Comparison of ENCODE assay signal across 8 cellular contexts in the genomic region with DNA sequence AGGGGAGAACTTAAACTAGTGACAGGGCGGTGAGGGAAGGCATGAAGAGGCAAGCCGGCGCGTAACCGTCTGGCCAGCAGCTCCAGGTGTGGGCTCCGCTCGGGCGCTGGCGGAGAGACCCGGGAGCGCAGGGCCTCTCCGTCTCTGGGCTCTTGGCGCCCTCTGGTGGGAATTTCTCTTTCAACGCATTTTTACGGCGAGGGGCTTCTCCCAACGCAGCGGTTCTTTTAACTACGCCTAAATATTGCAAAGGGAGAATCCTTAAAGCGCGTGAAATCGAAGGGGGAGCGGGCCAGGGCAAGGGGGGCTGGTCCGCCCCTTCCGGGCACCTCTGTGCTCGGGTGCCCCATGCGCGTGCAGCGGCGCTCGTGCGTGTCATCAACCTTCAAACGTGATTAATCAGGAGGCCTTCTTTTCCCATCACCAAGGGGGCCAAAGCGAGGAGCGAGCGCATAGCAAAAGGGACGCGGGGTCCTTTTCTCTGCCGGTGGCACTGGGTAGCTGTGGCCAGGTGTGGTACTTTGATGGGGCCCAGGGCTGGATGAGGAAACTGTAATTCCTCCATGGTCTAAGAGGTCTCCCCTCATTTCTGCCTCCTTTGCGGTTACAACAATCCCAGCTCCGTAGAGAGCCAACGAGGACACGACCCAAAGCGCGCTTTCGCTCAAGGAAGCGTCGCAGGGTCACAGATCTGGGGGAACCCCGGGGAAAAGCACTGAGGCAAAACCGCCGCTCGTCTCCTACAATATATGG. TPM values are rescaled to one million over a fixed set of nuclear protein-coding genes. Genes with fewer than 3 reads are reported as not detected.
DNase-seq lines count a peak whose midpoint lies in the region; ATAC-seq and TF ChIP-seq lines count a peak whose summit lies in the region.

No MANE protein-coding gene starts in this region.

- intact Hi-C loops in Calu3 (cut with micrococcal nuclease; ENCODE audit: unreplicated experiment): loop anchor here (2.0 to 10.0 kb wide), 5 partner anchors 57 to 1361 kb away; a partner anchor contains a TSS
- intact Hi-C loops in activated CD4-positive, alpha-beta T cell treated with anti-CD3 and anti-CD28 coated beads, Interleukin-2, amount 10 ng/mL, durations not matched to agents 24 days and 14 days (cut with micrococcal nuclease): loop anchor here (1.0 to 5.0 kb wide), 9 partner anchors 7 to 1454 kb away; a partner anchor contains a TSS

- H3K9me3 ChIP-seq in ectodermal cell (ENCODE audit: control insufficient read depth, low read length) (no peaks in the 10 kb centered on the region), mesodermal cell (ENCODE audit: control insufficient read depth, low read length) (no peaks in the 10 kb centered on the region)

- H3K27ac ChIP-seq in ectodermal cell (ENCODE audit: insufficient read depth, low read depth, low read length, poor library complexity, severe bottlenecking) (no peak overlapping the region), mesodermal cell (ENCODE audit: low read depth, low read length, severe bottlenecking) (no peak overlapping the region)

- CTCF ChIA-PET in Calu3 (lab: Charles Lee): interaction anchor here (0.7 to 2.5 kb wide), 19 partner anchors 9 to 492 kb away, joined by 3 to 17 read pairs (median 3); no protein-coding TSS in a partner anchor

- H3K4me3 ChIP-seq in ectodermal cell (ENCODE audit: insufficient read depth, low read depth, low read length): peak overlapping the region; percentile 56
- peak overlapping the region; percentile 66 for H3K4me3 ChIP-seq in mesodermal cell (ENCODE audit: extremely low read depth, insufficient read depth, low read length, poor library complexity, severe bottlenecking)

- 0 to 1% methylated on average over 52 of the region's 52 CpGs for WGBS in ectodermal cell, 2 experiments
- 0% methylated on average over 26 to 45 of the region's 52 CpGs for WGBS in mesodermal cell (ENCODE audit: insufficient coverage in 2 of 2), 2 experiments

- H3K4me3 Mint-ChIP-seq in Calu3 (ENCODE audit: low read depth, unreplicated experiment): peak overlapping the region; percentile 85
- peak overlapping the region; percentile 83 for H3K4me3 Mint-ChIP-seq in activated CD4-positive, alpha-beta T cell treated with anti-CD3 and anti-CD28 coated beads, Interleukin-2, amount 10 ng/mL, durations not matched to agents 24 days and 14 days

- H3K36me3 ChIP-seq in ectodermal cell (ENCODE audit: control insufficient read depth, insufficient read depth, low read length) (no peaks in the 10 kb centered on the region), mesodermal cell (ENCODE audit: control insufficient read depth, insufficient read depth, low read length) (peaks cover 11% of the 10 kb centered on the region)

- peaks cover 39% of the 10 kb centered on the region for H3K36me3 Mint-ChIP-seq in Calu3 (ENCODE audit: insufficient read depth, unreplicated experiment)
- H3K36me3 Mint-ChIP-seq in activated CD4-positive, alpha-beta T cell treated with anti-CD3 and anti-CD28 coated beads, Interleukin-2, amount 10 ng/mL, durations not matched to agents 24 days and 14 days (ENCODE audit: low read depth): peaks cover 4% of the 10 kb centered on the region

- H3K4me1 ChIP-seq in ectodermal cell (ENCODE audit: control insufficient read depth, insufficient read depth, low read length): peaks cover 28% of the 10 kb centered on the region
- H3K4me1 ChIP-seq in mesodermal cell (ENCODE audit: control insufficient read depth, insufficient read depth, low read length, poor library complexity, severe bottlenecking): peaks cover 6% of the 10 kb centered on the region

- ATAC-seq in HG02798 (IDR thresholded peaks at IDR 0.05; ENCODE audit: poor library complexity, unreplicated experiment) (peak; percentile 50), GM21360 (IDR thresholded peaks at IDR 0.05; ENCODE audit: unreplicated experiment) (no peak)

- no peak overlapping the region for H3K27ac Mint-ChIP-seq in Calu3 (ENCODE audit: unreplicated experiment)
- H3K27ac Mint-ChIP-seq in activated CD4-positive, alpha-beta T cell treated with anti-CD3 and anti-CD28 coated beads, Interleukin-2, amount 10 ng/mL, durations not matched to agents 24 days and 14 days: peak overlapping the region; percentile 78

- peak; percentile 82 for TF ChIP-seq CTCF in Calu3 (IDR thresholded peaks at IDR 0.05; ENCODE audit: unreplicated experiment)

- no peaks in the 10 kb centered on the region for H3K9me3 Mint-ChIP-seq in Calu3 (ENCODE audit: low read depth, unreplicated experiment)
- H3K9me3 Mint-ChIP-seq in activated CD4-positive, alpha-beta T cell treated with anti-CD3 and anti-CD28 coated beads, Interleukin-2, amount 10 ng/mL, durations not matched to agents 24 days and 14 days: no peaks in the 10 kb centered on the region

- H3K4me1 Mint-ChIP-seq in Calu3 (ENCODE audit: low read depth, unreplicated experiment): peaks cover 22% of the 10 kb centered on the region
- H3K4me1 Mint-ChIP-seq in activated CD4-positive, alpha-beta T cell treated with anti-CD3 and anti-CD28 coated beads, Interleukin-2, amount 10 ng/mL, durations not matched to agents 24 days and 14 days: peaks cover 34% of the 10 kb centered on the region

- DNase-seq in Calu3: peak; percentile 88
- DNase-seq in NCI-H510A treated with DMSO at 0.1 percent for 48 hours (lab: John Stamatoyannopoulos, UW): peak; percentile 96
- DNase-seq in activated CD4-positive, alpha-beta T cell treated with anti-CD3 and anti-CD28 coated beads, Interleukin-2, amount 10 ng/mL, durations not matched to agents 24 days and 14 days: peak; percentile 91
- peak; percentile 40 for DNase-seq in stimulated activated CD8-positive, alpha-beta memory T cell treated with anti-CD3 and anti-CD28 coated beads, Interleukin-7, amount 100 ng/mL, for 24 hours (ENCODE audit: low read depth)

- H3K27me3 Mint-ChIP-seq in Calu3 (ENCODE audit: unreplicated experiment): peaks cover 31% of the 10 kb centered on the region
- peaks cover 69% of the 10 kb centered on the region for H3K27me3 Mint-ChIP-seq in activated CD4-positive, alpha-beta T cell treated with anti-CD3 and anti-CD28 coated beads, Interleukin-2, amount 10 ng/mL, durations not matched to agents 24 days and 14 days

- no TSS peak for BruUV-seq in Calu3 (replicated peaks; lab: Mats Ljungman, UMichigan)

- H3K27me3 ChIP-seq in ectodermal cell (ENCODE audit: control insufficient read depth, insufficient read depth, low read length, poor library complexity, severe bottlenecking): peaks cover 82% of the 10 kb centered on the region

RNA-seq across cellular contexts. Expression of a gene that starts 0.8 kb away (rescaled TPM):
- total RNA-seq in Calu3 (2022): 11.2 and 11.5 TPM in 2 replicates
- 10.8 and 13.3 TPM in 2 replicates for total RNA-seq in activated CD4-positive, alpha-beta T cell treated with anti-CD3 and anti-CD28 coated beads, Interleukin-2, amount 10 ng/mL, durations not matched to agents 24 days and 14 days
- polyA plus RNA-seq in ectodermal cell (2013, experiment 1 of 4): 12.3 TPM
- 12.5 TPM for polyA plus RNA-seq in ectodermal cell (2013, experiment 2 of 4)
- polyA plus RNA-seq in ectodermal cell (2013, experiment 3 of 4): 11.1 TPM
- polyA plus RNA-seq in ectodermal cell (2013, experiment 4 of 4): 11.4 TPM
- 65.2 TPM for polyA plus RNA-seq in mesodermal cell (2013, experiment 1 of 2)
- polyA plus RNA-seq in mesodermal cell (2013, experiment 2 of 2): 47.4 TPM

RNA-seq across cellular contexts. Expression of a gene that starts 45.7 kb away (rescaled TPM):
- 1.2 and 2.4 TPM in 2 replicates for total RNA-seq in Calu3 (2022)
- total RNA-seq in activated CD4-positive, alpha-beta T cell treated with anti-CD3 and anti-CD28 coated beads, Interleukin-2, amount 10 ng/mL, durations not matched to agents 24 days and 14 days: not detected in 2 replicates
- polyA plus RNA-seq in ectodermal cell (2013, experiment 1 of 4): 5.4 TPM
- polyA plus RNA-seq in ectodermal cell (2013, experiment 2 of 4): 4.5 TPM
- polyA plus RNA-seq in ectodermal cell (2013, experiment 3 of 4): 3.5 TPM
- polyA plus RNA-seq in ectodermal cell (2013, experiment 4 of 4): 4.7 TPM
- 3.1 TPM for polyA plus RNA-seq in mesodermal cell (2013, experiment 1 of 2)
- polyA plus RNA-seq in mesodermal cell (2013, experiment 2 of 2): 4.3 TPM

Comparison
In these comparisons a context has a peak if more than half of its experiments do, and no peak if none do; other contexts are left out.
1. DNase-seq: peak in every context shown above with its lines; median percentile 96 in NCI-H510A treated with DMSO at 0.1 percent for 48 hours; 91 in activated CD4-positive, alpha-beta T cell treated with anti-CD3 and anti-CD28 coated beads, Interleukin-2, amount 10 ng/mL, durations not matched to agents 24 days and 14 days; 88 in Calu3; 40 in stimulated activated CD8-positive, alpha-beta memory T cell treated with anti-CD3 and anti-CD28 coated beads, Interleukin-7, amount 100 ng/mL, for 24 hours.